ENCODE assay signal across 22 cellular contexts in the genomic region with DNA sequence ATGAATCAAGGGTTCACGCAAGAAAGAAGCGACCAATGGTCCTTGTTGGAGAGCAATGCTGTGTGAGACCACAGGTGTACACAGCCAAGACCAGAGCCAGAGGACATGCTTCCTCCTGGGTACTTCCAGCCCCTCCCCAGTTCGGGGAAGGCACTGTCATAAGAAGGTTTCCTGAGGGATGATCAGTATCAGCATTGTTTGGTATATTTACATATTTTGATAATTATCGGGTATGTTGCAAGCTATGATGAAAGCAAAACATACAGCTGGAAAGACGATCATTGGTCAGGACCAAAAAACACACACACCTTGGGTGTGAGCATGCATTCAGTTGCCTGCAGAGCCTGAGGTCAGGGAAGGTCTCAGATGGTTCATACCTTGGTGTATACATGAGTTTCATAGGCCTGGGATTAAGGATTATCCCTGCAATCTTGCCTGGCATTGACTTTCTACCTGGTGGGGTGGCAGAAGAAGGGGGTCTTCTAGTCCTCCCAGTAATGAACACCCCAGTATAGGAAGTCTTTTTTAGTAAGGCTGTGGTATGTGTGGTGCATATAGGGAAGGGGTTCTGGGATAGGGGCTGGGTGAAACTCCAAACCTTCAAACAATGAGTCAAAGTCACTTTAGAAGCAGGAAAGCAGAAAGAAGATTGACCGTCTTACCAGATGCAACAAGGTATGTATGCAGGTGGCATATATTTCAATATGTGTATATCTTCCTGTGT. TPM values are rescaled to one million over a fixed set of nuclear protein-coding genes. Genes with fewer than 3 reads are reported as not detected.
"Had no signal": no experiment of that assay in that cellular context is flagged by ENCODE, and none has a peak within 500 bp of the region (broad histone marks: within the 10 kb centered on the region; RNA-seq: fewer than 3 reads in every experiment).

No MANE protein-coding gene starts in this region.

- ATAC-seq: natural killer cell; pancreas; stimulated activated memory B cell treated with anti-CD40 and anti-IgM and Interleukin-4, amounts not matched to agents 10 μg/mL and 1 μg/mL and 100 μg/mL, for 72 hours; T-helper 17 cell had no signal

- DNase-seq: activated CD4-positive, alpha-beta T cell treated with anti-CD3 and anti-CD28 coated beads for 4 hours; activated CD4-positive, alpha-beta T cell treated with anti-CD3 and anti-CD28 coated beads, Interleukin-2, amount 50 U/mL, for 48 hours; activated CD4-positive, CD25-positive, alpha-beta regulatory T cell; activated effector memory CD4-positive, alpha-beta T cell treated with anti-CD3 and anti-CD28 coated beads, Interleukin-2, amount 50 U/mL, for 16 hours; activated naive CD4-positive, alpha-beta T cell treated with anti-CD3 and anti-CD28 coated beads, Interleukin-2, amount 10 ng/mL, durations not matched to agents 7 days and 5 days; amygdala; cerebellar nuclear complex; kidney glomerular epithelial cell; left ventricle myocardium inferior; midbrain; natural killer cell; pancreas; sigmoid colon; stimulated activated CD4-positive, alpha-beta T cell treated with anti-CD3 and anti-CD28 coated beads, Interleukin-15, amount 100 ng/mL, for 24 hours; SW 1271; T-helper 17 cell; upper lobe of right lung had no signal

- H3K4me1 ChIP-seq: left ventricle myocardium inferior, pancreas, sigmoid colon, upper lobe of right lung had no signal

- H3K4me3 ChIP-seq: coronary artery, left ventricle myocardium inferior, pancreas, sigmoid colon, smooth muscle cell, thoracic aorta, upper lobe of right lung had no signal

- H3K36me3 ChIP-seq: left ventricle myocardium inferior, pancreas, sigmoid colon, thoracic aorta, upper lobe of right lung had no signal

- H3K4me2 ChIP-seq: smooth muscle cell had no signal

- H3K27me3 ChIP-seq: pancreas, sigmoid colon had no signal

- H3K9me3 ChIP-seq: left ventricle myocardium inferior, pancreas, sigmoid colon, thoracic aorta, upper lobe of right lung had no signal

- H3K27ac ChIP-seq: coronary artery, left ventricle myocardium inferior, pancreas, sigmoid colon, thoracic aorta, upper lobe of right lung had no signal

RNA-seq across cellular contexts. Expression of a gene that starts 2.9 kb away (rescaled TPM):
- total RNA-seq: left ventricle myocardium inferior had no signal

RNA-seq across cellular contexts. Expression of a gene that starts 17.4 kb away (rescaled TPM):
- total RNA-seq: left ventricle myocardium inferior, lung microvascular endothelial cell, pancreas, sigmoid colon, T-helper 17 cell, thoracic aorta, upper lobe of right lung had no signal
- polyA plus RNA-seq: pancreas, smooth muscle cell had no signal

RNA-seq across cellular contexts. Expression of a gene that starts 58.7 kb away (rescaled TPM):
- total RNA-seq: left ventricle myocardium inferior, lung microvascular endothelial cell, natural killer cell, sigmoid colon, smooth muscle cell, T-helper 17 cell, thoracic aorta had no signal
